In the genomic region with DNA sequence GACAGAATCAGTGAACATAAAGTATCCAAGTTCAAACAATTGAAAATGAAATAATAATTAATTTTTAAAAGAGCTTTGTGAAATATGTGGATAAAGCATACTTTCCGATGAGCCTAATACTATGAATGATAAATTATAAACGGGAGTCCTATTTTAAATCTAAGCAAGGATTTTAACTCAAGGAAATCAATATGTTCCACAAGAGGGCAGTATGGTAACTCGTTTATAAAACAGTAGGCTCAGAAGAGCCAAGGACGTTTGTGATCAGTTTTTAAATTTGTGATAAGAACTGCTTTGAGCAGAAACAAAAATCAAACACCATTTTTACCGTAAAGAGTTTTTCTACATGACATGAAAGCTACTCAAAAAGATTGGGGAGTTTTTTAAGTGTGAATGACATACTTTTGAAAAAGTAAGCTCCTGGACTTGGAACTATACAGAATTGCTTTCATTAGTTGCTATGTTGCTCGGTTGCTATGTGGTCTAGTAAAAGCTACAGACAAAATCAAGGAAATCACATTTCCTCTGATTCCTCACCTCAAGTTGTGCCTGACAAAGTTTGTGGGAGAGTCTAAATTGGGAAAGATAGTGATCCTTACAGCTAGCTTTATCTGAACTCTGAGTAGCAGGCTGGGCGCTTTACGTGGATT, we compare ENCODE assay signal across 8 cellular contexts. TPM values are rescaled to one million over a fixed set of nuclear protein-coding genes. Genes with fewer than 3 reads are reported as not detected.
DNase-seq lines count a peak whose midpoint lies in the region; ATAC-seq and TF ChIP-seq lines count a peak whose summit lies in the region.

No MANE protein-coding gene starts in this region.

- H3K36me3 Mint-ChIP-seq in natural killer cell, result no peaks in the 10 kb centered on the region
- H3K36me3 Mint-ChIP-seq in natural killer cell treated with Interleukin-12 subunit alpha and Interleukin-12 subunit beta and Interleukin-15 and Interleukin-18, amount 100 ng/mL, for 72 hours, result no peaks in the 10 kb centered on the region
- no peaks in the 10 kb centered on the region for H3K36me3 Mint-ChIP-seq in chondrocyte (ENCODE audit: low read depth)

- H3K27me3 Mint-ChIP-seq in natural killer cell (ENCODE audit: low read depth in 2 of 2), result peaks cover 27 to 38% of the 10 kb centered on the region in 2 donors
- H3K27me3 Mint-ChIP-seq in natural killer cell treated with Interleukin-12 subunit alpha and Interleukin-12 subunit beta and Interleukin-15 and Interleukin-18, amount 100 ng/mL, for 72 hours, result peaks cover 24 to 36% of the 10 kb centered on the region in 2 donors
- H3K27me3 Mint-ChIP-seq in chondrocyte (ENCODE audit: low read depth), result peaks cover 70% of the 10 kb centered on the region

- no peak overlapping the region for H3K4me3 Mint-ChIP-seq in natural killer cell
- H3K4me3 Mint-ChIP-seq in natural killer cell treated with Interleukin-12 subunit alpha and Interleukin-12 subunit beta and Interleukin-15 and Interleukin-18, amount 100 ng/mL, for 72 hours, result no peak overlapping the region
- no peak overlapping the region for H3K4me3 Mint-ChIP-seq in chondrocyte (ENCODE audit: unreplicated experiment)

- intact Hi-C loops in natural killer cell (cut with micrococcal nuclease), result loop anchor here (1.0 to 5.0 kb wide), 2 partner anchors 49 to 161 kb away; no protein-coding TSS in a partner anchor

- TF ChIP-seq CTCF in natural killer cell (IDR thresholded peaks at IDR 0.05) (peak; percentile 66), chondrocyte (IDR thresholded peaks at IDR 0.05) (peak; percentile 85)

- H3K4me1 Mint-ChIP-seq in natural killer cell (no peaks in the 10 kb centered on the region), chondrocyte (ENCODE audit: low read depth) (no peaks in the 10 kb centered on the region)
- H3K4me1 Mint-ChIP-seq in natural killer cell treated with Interleukin-12 subunit alpha and Interleukin-12 subunit beta and Interleukin-15 and Interleukin-18, amount 100 ng/mL, for 72 hours (ENCODE audit: low read depth in 2 of 2), result peaks cover 0 to 3% of the 10 kb centered on the region in 2 donors

- H3K27ac Mint-ChIP-seq in natural killer cell (no peak overlapping the region), chondrocyte (ENCODE audit: unreplicated experiment) (no peak overlapping the region)
- H3K27ac Mint-ChIP-seq in natural killer cell treated with Interleukin-12 subunit alpha and Interleukin-12 subunit beta and Interleukin-15 and Interleukin-18, amount 100 ng/mL, for 72 hours, result no peak overlapping the region

- DNase-seq in natural killer cell (no peak), NCI-H345 treated with DMSO at 0.1 percent for 48 hours (lab: John Stamatoyannopoulos, UW; ENCODE audit: unreplicated experiment) (peak; percentile 5), chondrocyte (ENCODE audit: low spot score) (no peak), lung microvascular endothelial cell (ENCODE audit: low read depth in 2 of 2) (peak; percentile 64 to 77)
- no peak for DNase-seq in natural killer cell treated with Interleukin-12 subunit alpha and Interleukin-12 subunit beta and Interleukin-15 and Interleukin-18, amount 100 ng/mL, for 72 hours (ENCODE audit: low spot score)
- DNase-seq in activated T-cell treated with anti-CD3 and anti-CD28 coated beads, Interleukin-2, amount 50 U/mL, for 1 hour, result no peak

- ATAC-seq in natural killer cell (peak; percentile 55 to 62 (median 61)), GM18868 (IDR thresholded peaks at IDR 0.05; ENCODE audit: unreplicated experiment) (no peak), GM21360 (IDR thresholded peaks at IDR 0.05; ENCODE audit: unreplicated experiment) (no peak)
- ATAC-seq in natural killer cell treated with Interleukin-12 subunit alpha and Interleukin-12 subunit beta and Interleukin-15 and Interleukin-18, amount 100 ng/mL, for 72 hours, result no peak

- H3K9me3 Mint-ChIP-seq in natural killer cell (no peaks in the 10 kb centered on the region), chondrocyte (ENCODE audit: low read depth) (no peaks in the 10 kb centered on the region)
- H3K9me3 Mint-ChIP-seq in natural killer cell treated with Interleukin-12 subunit alpha and Interleukin-12 subunit beta and Interleukin-15 and Interleukin-18, amount 100 ng/mL, for 72 hours, result no peaks in the 10 kb centered on the region

RNA-seq across cellular contexts. Expression of a gene that starts 11.8 kb away (rescaled TPM):
- total RNA-seq in natural killer cell, result not detected
- not detected for total RNA-seq in natural killer cell treated with Interleukin-12 subunit alpha and Interleukin-12 subunit beta and Interleukin-15 and Interleukin-18, amount 100 ng/mL, for 72 hours
- not detected in 3 replicates for total RNA-seq in chondrocyte
- total RNA-seq in lung microvascular endothelial cell, result not detected in 2 replicates

Comparison
In these comparisons a context has a peak if more than half of its experiments do, and no peak if none do; other contexts are left out.
1. ATAC-seq: peak in natural killer cell (3 of 3); none in natural killer cell treated with Interleukin-12 subunit alpha and Interleukin-12 subunit beta and Interleukin-15 and Interleukin-18, amount 100 ng/mL, for 72 hours (0 of 2), GM18868 (single experiment) and GM21360 (single experiment).
2. DNase-seq: peak in NCI-H345 treated with DMSO at 0.1 percent for 48 hours (single experiment) and lung microvascular endothelial cell (2 of 2); none in natural killer cell (single experiment), natural killer cell treated with Interleukin-12 subunit alpha and Interleukin-12 subunit beta and Interleukin-15 and Interleukin-18, amount 100 ng/mL, for 72 hours (single experiment), chondrocyte (single experiment) and activated T-cell treated with anti-CD3 and anti-CD28 coated beads, Interleukin-2, amount 50 U/mL, for 1 hour (single experiment).